In the genomic region with DNA sequence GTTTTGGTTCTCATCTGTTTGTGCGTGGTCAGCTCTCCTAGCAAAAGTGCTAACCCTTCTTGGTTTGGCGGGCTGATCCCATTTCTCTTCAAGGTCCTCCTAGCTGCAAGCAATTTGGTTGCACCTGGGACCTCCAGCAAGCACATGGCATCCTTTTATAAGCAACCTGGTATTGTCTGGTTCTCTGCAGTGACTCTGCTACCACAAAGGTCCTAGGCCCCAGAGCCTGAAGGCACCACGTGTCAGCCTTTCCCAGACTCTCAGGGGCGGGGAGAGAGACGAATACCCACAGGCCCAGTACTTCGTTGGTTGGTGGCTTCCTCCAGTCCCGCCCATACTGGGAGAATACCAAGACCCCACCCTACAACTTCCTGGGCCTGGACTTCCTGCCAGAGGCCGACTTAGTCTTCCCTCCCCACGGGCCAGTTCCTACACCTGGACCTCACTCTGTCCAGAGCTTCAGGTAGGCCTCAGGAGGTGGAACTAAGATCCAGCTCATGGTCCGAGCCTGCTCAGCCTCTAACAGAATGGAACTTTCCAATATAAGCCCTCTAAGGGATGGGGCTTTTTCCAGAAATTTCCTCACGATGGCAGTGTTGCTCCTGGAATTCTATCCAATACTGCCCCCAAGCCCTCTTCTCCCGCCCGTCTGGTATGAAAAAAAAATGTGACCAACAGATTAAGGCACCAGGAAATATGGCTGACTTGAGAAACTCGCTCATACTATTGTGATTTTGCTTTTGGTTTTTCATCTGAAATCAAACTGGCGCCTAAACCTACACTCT, we compare ENCODE assay signal across 8 cellular contexts.
DNase-seq lines count a peak whose midpoint lies in the region; ATAC-seq and TF ChIP-seq lines count a peak whose summit lies in the region.

No MANE protein-coding gene starts in this region.

- H3K4me1 ChIP-seq in SJCRH30 (peaks cover 5% of the 10 kb centered on the region; the same call in 1 of the 2 replicates), mammary epithelial cell (ENCODE audit: insufficient read depth, low read length) (no peaks in the 10 kb centered on the region)

- intact Hi-C loops in mammary epithelial cell (cut with micrococcal nuclease) = no loop called here

- peak; percentile 74 for ATAC-seq in GM21825 (IDR thresholded peaks at IDR 0.05; ENCODE audit: unreplicated experiment)

- no peaks in the 10 kb centered on the region for H3K79me2 ChIP-seq in mammary epithelial cell (ENCODE audit: insufficient read depth, low read length)

- no peaks in the 10 kb centered on the region for H3K27me3 ChIP-seq in SJCRH30
- H3K27me3 ChIP-seq in mammary epithelial cell (ENCODE audit: insufficient read depth, low read length) = no peaks in the 10 kb centered on the region

- H3K36me3 ChIP-seq in SJCRH30 (no peaks in the 10 kb centered on the region), mammary epithelial cell (ENCODE audit: insufficient read depth, low read length) (no peaks in the 10 kb centered on the region)

- H3K4me3 ChIP-seq in SJCRH30 (peak overlapping the region; percentile 61), mammary epithelial cell (replicated peaks in 1 of 3; ENCODE audit: insufficient read depth in 1 of 3, low read depth in 2 of 3, low read length in 3 of 3) (no peak overlapping the region)

- H4K20me1 ChIP-seq in mammary epithelial cell (ENCODE audit: insufficient read depth, low read length) = no peaks in the 10 kb centered on the region

- H3K9ac ChIP-seq in mammary epithelial cell (ENCODE audit: insufficient read depth, low read length) = no peak overlapping the region

- 71% methylated on average over 11 of the region's 15 CpGs for WGBS in mammary epithelial cell (ENCODE audit: low coverage, missing lambda C conversion rate)

- no peak overlapping the region for H3K4me2 ChIP-seq in mammary epithelial cell (ENCODE audit: insufficient read depth, low read depth, low read length)

- CTCF ChIA-PET in mammary epithelial cell (lab: Charles Lee; ENCODE audit: low non-redundant PET) = no interaction called here

- DNase-seq in EL = peak; percentile 58
- peak; percentile 97 for DNase-seq in M059J (ENCODE audit: low read depth)
- peak; percentile 87 to 90 for DNase-seq in SJCRH30
- DNase-seq in mammary epithelial cell = peak; percentile 40
- peak; percentile 78 for DNase-seq in inferior parietal cortex (ENCODE audit: extremely low spot score)
- DNase-seq in stimulated activated CD4-positive, alpha-beta T cell treated with anti-CD3 and anti-CD28 coated beads, Interleukin-12 subunit alpha, Interleukin-12 subunit beta, amount 100 ng/mL, for 48 hours (ENCODE audit: low read depth in 2 of 3, low spot score in 1 of 3) = peak in 2 of 3 donors; percentile 37 to 57
- no peak for DNase-seq in T1000 (lab: John Stamatoyannopoulos, UW)

- TF ChIP-seq CTCF in mammary epithelial cell (conservative IDR thresholded peaks at IDR 0.05 in 1 of 2, IDR thresholded peaks at IDR 0.05 in 1 of 2; ENCODE audit: extremely low read depth in 1 of 2, insufficient read depth in 1 of 2, low read depth in 1 of 2, low read length in 2 of 2) = peak in 1 of 2 donors; percentile 30

- dilution Hi-C loops in mammary epithelial cell (cut with HindIII; ENCODE audit: low sequenced_read_pairs) = no loop called here

- H2AFZ ChIP-seq in mammary epithelial cell (ENCODE audit: low read depth, low read length) = peak overlapping the region; percentile 53

- H3K9me3 ChIP-seq in SJCRH30 (replicated peaks) = no peaks in the 10 kb centered on the region
- no peaks in the 10 kb centered on the region for H3K9me3 ChIP-seq in mammary epithelial cell (replicated peaks; ENCODE audit: insufficient read depth, low read length)

- H3K27ac ChIP-seq in SJCRH30 (peak overlapping the region; percentile 80), mammary epithelial cell (ENCODE audit: insufficient read depth, low read depth, low read length) (no peak overlapping the region)

- BruUV-seq in mammary epithelial cell (replicated peaks; lab: Mats Ljungman, UMichigan) = no TSS peak

- in situ Hi-C loops in mammary epithelial cell (cut with MboI; ENCODE audit: low sequenced_read_pairs in 2 of 2) = loop anchor here (25.0 kb wide), 2 partner anchors 407 to 807 kb away; no protein-coding TSS in a partner anchor
